11 cellular contexts compared by ENCODE assay signal in the genomic region with DNA sequence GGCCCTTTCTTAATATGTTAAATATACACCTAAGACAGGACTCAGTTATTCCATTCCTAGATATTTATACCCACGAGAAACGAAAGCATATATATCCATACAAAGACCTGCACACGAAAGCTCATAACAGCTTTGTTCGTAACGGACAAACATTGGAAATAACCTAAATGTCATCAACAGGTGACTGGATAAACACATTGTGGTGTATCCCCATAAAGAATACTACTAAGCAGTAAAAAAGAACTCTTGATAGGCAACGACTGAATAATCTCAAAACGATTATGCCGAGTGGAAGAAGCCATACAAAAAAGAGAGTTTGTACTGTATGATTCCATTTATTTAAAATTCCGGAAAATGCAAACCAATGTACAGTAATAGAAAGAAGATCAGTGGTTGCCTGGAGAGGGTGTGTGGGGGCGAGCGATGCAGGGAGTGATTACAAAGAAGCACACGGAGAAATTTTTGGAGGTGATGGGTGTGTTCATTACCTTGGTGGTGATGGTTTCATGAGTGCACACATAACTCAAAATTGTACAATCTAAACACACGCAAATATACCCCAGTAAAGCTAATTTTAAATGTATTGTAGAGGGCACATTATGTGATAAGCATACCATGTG. TPM values are rescaled to one million over a fixed set of nuclear protein-coding genes. Genes with fewer than 3 reads are reported as not detected.
DNase-seq lines count a peak whose midpoint lies in the region; ATAC-seq, FAIRE-seq and TF ChIP-seq lines count a peak whose summit lies in the region.
"Had no signal": no experiment of that assay in that cellular context is flagged by ENCODE, and none has a peak within 500 bp of the region (broad histone marks: within the 10 kb centered on the region; RNA-seq: fewer than 3 reads in every experiment).

No MANE protein-coding gene starts in this region.

- no peak for TF ChIP-seq CTCF in HepG2 (CRISPR knock-in tag; IDR thresholded peaks at IDR 0.05)
- TF ChIP-seq CTCF in right lobe of liver (IDR thresholded peaks at IDR 0.05) = no peak
- no peak for TF ChIP-seq CTCF in WI38 (IDR thresholded peaks at IDR 0.05; ENCODE audit: low read depth, low read length)
- TF ChIP-seq CTCF in hepatocyte (IDR thresholded peaks at IDR 0.05; ENCODE audit: poor library complexity) = no peak

- H3K36me3 ChIP-seq in HepG2 (replicated peaks in 1 of 2; ENCODE audit: control insufficient read depth in 1 of 2, insufficient read depth in 2 of 2, low read length in 2 of 2) (no peaks in the 10 kb centered on the region), right lobe of liver (no peaks in the 10 kb centered on the region), hepatocyte (replicated peaks; ENCODE audit: insufficient read depth, low read depth) (no peaks in the 10 kb centered on the region)
- H3K36me3 ChIP-seq: esophagus muscularis mucosa, tibial artery had no signal

- TF ChIP-seq EP300 in HepG2 (IDR thresholded peaks at IDR 0.05; ENCODE audit: low read depth in 2 of 2, low read length in 2 of 2) (no peak), HepG2 (CRISPR knock-in tag; IDR thresholded peaks at IDR 0.05; ENCODE audit: borderline replicate concordance) (no peak)

- BruUV-seq in HepG2 (replicated peaks; lab: Mats Ljungman, UMichigan) = no TSS peak

- DNase-seq in HepG2 (ENCODE audit: low spot score) = no peak
- DNase-seq in right lobe of liver = no peak
- DNase-seq in hepatocyte (ENCODE audit: low spot score) = no peak
- DNase-seq in cardiac septum (ENCODE audit: low spot score) = no peak
- DNase-seq in SHP77 (lab: John Stamatoyannopoulos, UW) = no peak
- no peak for DNase-seq in middle frontal gyrus (ENCODE audit: extremely low spot score, low spot score)
- no peak for DNase-seq in NK-92 treated with Interleukin-12 subunit alpha and Interleukin-12 subunit beta, amount 100 ng/mL, for 24 hours (lab: John Stamatoyannopoulos, UW)
- DNase-seq: kidney glomerular epithelial cell, tibial artery had no signal

- CTCF ChIA-PET in HepG2 (lab: Yijun Ruan, JAX; ENCODE audit: low intra/inter-chr PET ratio, low total read pairs) = interaction anchor here (0.7 kb wide), 1 partner anchor 88 kb away, joined by 3 read pairs; no protein-coding TSS in a partner anchor

- H3K4me2 ChIP-seq in HepG2 (ENCODE audit: low read depth, low read length) (peak overlapping the region; percentile 78), hepatocyte (peak overlapping the region; percentile 97)

- WGBS in HepG2 (ENCODE audit: low lambda C conversion rate) = 55% methylated on average over 13 of the region's 13 CpGs
- WGBS in right lobe of liver (ENCODE audit: insufficient coverage, low coverage, low lambda C conversion rate, missing lambda C conversion rate) = 83% methylated on average over 13 of the region's 13 CpGs
- 85% methylated on average over 13 of the region's 13 CpGs for WGBS in hepatocyte (ENCODE audit: low lambda C conversion rate, missing lambda C conversion rate)

- no peaks in the 10 kb centered on the region for H3K9me3 ChIP-seq in HepG2 (ENCODE audit: low read length)
- no peaks in the 10 kb centered on the region for H3K9me3 ChIP-seq in right lobe of liver
- no peaks in the 10 kb centered on the region for H3K9me3 ChIP-seq in hepatocyte (ENCODE audit: low read depth)
- H3K9me3 ChIP-seq: esophagus muscularis mucosa, tibial artery had no signal

- no peaks in the 10 kb centered on the region for H3K9me2 ChIP-seq in hepatocyte (replicated peaks; ENCODE audit: insufficient read depth)

- in situ Hi-C loops in HepG2 (cut with HindIII; ENCODE audit: extremely low pct_ligation_motif_present, low pct_unique_long_range_greater_than_20kb) = no loop called here

- H3K4me1 ChIP-seq in HepG2 (ENCODE audit: insufficient read depth, low read length) = peaks cover 8% of the 10 kb centered on the region
- peaks cover 0 to 4% (median 0%) of the 10 kb centered on the region in 4 donors for H3K4me1 ChIP-seq in right lobe of liver
- H3K4me1 ChIP-seq in hepatocyte (ENCODE audit: insufficient read depth) = peaks cover 6% of the 10 kb centered on the region

- H3K79me2 ChIP-seq in HepG2 (ENCODE audit: insufficient read depth, low read length) (no peaks in the 10 kb centered on the region), hepatocyte (no peaks in the 10 kb centered on the region)

- H4K20me1 ChIP-seq in HepG2 (ENCODE audit: insufficient read depth, low read length) (no peaks in the 10 kb centered on the region), hepatocyte (ENCODE audit: insufficient read depth, poor library complexity, severe bottlenecking) (no peaks in the 10 kb centered on the region)

- no peak overlapping the region for H3K4me3 ChIP-seq in HepG2 (replicated peaks in 1 of 3; ENCODE audit: insufficient read depth in 1 of 3, low read depth in 2 of 3, low read length in 3 of 3)
- no peak overlapping the region for H3K4me3 ChIP-seq in right lobe of liver
- H3K4me3 ChIP-seq in WI38 (ENCODE audit: low read depth, low read length) = peak overlapping the region; percentile 70
- H3K4me3 ChIP-seq in hepatocyte = no peak overlapping the region

- TF ChIP-seq POLR2A in HepG2 (IDR thresholded peaks at IDR 0.05; ENCODE audit: insufficient read depth in 1 of 2, low read depth in 2 of 2, low read length in 2 of 2) (no peak), right lobe of liver (IDR thresholded peaks at IDR 0.05) (no peak)

- POLR2A ChIA-PET in HepG2 (lab: Yijun Ruan, JAX) = no interaction called here

- H3K9ac ChIP-seq in HepG2 (ENCODE audit: insufficient read depth, low read depth, low read length) = no peak overlapping the region; the same call in 1 of the 2 replicates

- no peak for FAIRE-seq in HepG2 (lab: Jason Lieb, UNC)

- H3K27me3 ChIP-seq in HepG2 (ENCODE audit: control insufficient read depth in 1 of 2, insufficient read depth in 2 of 2, low read length in 2 of 2) = no peaks in the 10 kb centered on the region; a peak in 1 of 5 replicates
- no peaks in the 10 kb centered on the region for H3K27me3 ChIP-seq in right lobe of liver
- H3K27me3 ChIP-seq in hepatocyte = peaks cover 9% of the 10 kb centered on the region

- H3K27ac ChIP-seq in HepG2 (ENCODE audit: extremely low read length, insufficient read depth, low read length) = no peak overlapping the region
- H3K27ac ChIP-seq in right lobe of liver = no peak overlapping the region
- no peak overlapping the region for H3K27ac ChIP-seq in hepatocyte
- H3K27ac ChIP-seq: esophagus muscularis mucosa, tibial artery had no signal

- H2AFZ ChIP-seq in HepG2 (ENCODE audit: low read length) (no peak overlapping the region), hepatocyte (no peak overlapping the region)

- TF ChIP-seq RAD21 in HepG2 (CRISPR knock-in tag; IDR thresholded peaks at IDR 0.05) = no peak

- intact Hi-C loops in HepG2 (cut with micrococcal nuclease; ENCODE audit: unreplicated experiment) (no loop called here), right lobe of liver (cut with DNase I) (no loop called here), cardiac septum (cut with DNase I) (no loop called here)

- no peak for ATAC-seq in HepG2
- ATAC-seq in right lobe of liver = no peak

TF ChIP-seq in HepG2, 621 proteins besides CTCF, POLR2A, EP300 and RAD21 (continues in another document):
- TF ChIP-seq, protein P1, sequence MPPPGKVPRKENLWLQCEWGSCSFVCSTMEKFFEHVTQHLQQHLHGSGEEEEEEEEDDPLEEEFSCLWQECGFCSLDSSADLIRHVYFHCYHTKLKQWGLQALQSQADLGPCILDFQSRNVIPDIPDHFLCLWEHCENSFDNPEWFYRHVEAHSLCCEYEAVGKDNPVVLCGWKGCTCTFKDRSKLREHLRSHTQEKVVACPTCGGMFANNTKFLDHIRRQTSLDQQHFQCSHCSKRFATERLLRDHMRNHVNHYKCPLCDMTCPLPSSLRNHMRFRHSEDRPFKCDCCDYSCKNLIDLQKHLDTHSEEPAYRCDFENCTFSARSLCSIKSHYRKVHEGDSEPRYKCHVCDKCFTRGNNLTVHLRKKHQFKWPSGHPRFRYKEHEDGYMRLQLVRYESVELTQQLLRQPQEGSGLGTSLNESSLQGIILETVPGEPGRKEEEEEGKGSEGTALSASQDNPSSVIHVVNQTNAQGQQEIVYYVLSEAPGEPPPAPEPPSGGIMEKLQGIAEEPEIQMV (CRISPR knock-in tag; IDR thresholded peaks at IDR 0.05; ENCODE audit: low read depth) = no peak
- TF ChIP-seq ARHGAP35 (CRISPR knock-in tag; IDR thresholded peaks at IDR 0.05; ENCODE audit: borderline replicate concordance) = no peak
- TF ChIP-seq MATR3 (CRISPR knock-in tag; IDR thresholded peaks at IDR 0.05) = no peak
- TF ChIP-seq CEBPB (IDR thresholded peaks at IDR 0.05; ENCODE audit: borderline replicate concordance, low read depth, low read length) = no peak
- no peak for TF ChIP-seq ZNF205 (CRISPR knock-in tag; IDR thresholded peaks at IDR 0.05)
- no peak for TF ChIP-seq IRX3 (CRISPR knock-in tag; IDR thresholded peaks at IDR 0.05; ENCODE audit: borderline replicate concordance, low read depth)
- TF ChIP-seq ZMYM3 (CRISPR knock-in tag; IDR thresholded peaks at IDR 0.05) = no peak

RNA-seq across cellular contexts. Expression of a gene that starts 1.4 kb away (rescaled TPM):
- total RNA-seq in HepG2 (2016; rRNA removed; fragmentation: Illumina TruSeq; extraction: Trizol) (0.46 and 1.4 TPM in 2 replicates), right lobe of liver (1 to 10 TPM; 1.7 to 5.6 (median 3.7) TPM), hepatocyte (0.92 and 2.6 TPM in 2 replicates), cardiac septum (0.19 TPM)
- 0.81 and 0.88 TPM in 2 replicates for total RNA-seq in HepG2 (2016; cell fraction: cytosol; rRNA removed; fragmentation: Illumina TruSeq; extraction: Trizol; ENCODE audit: low read depth)
- 0.48 and 1.7 TPM in 2 replicates for total RNA-seq in HepG2 (2016; cell fraction: insoluble cytoplasmic fraction; rRNA removed; fragmentation: Illumina TruSeq; extraction: Trizol)
- 0.83 and 1.4 TPM in 2 replicates for total RNA-seq in HepG2 (2016; cell fraction: membrane; rRNA removed; fragmentation: Illumina TruSeq; extraction: Trizol)
- total RNA-seq in HepG2 (2016; cell fraction: nucleus; rRNA removed; fragmentation: Illumina TruSeq; extraction: Trizol) = 4.1 and 4.6 TPM in 2 replicates
- polyA plus RNA-seq in HepG2 (2011; rRNA removed) (0.57 and 0.84 TPM in 2 replicates), hepatocyte (0.94 and 1.1 TPM in 2 replicates)
- 0.28 and 0.51 TPM in 2 replicates for polyA plus RNA-seq in HepG2 (2011; cell fraction: cytosol; rRNA removed)
- 2.6 and 4.4 TPM in 2 replicates for polyA plus RNA-seq in HepG2 (2011; cell fraction: nucleus; rRNA removed)
- 0.48 and 0.51 TPM in 2 replicates for polyA plus RNA-seq in HepG2 (2012)
- 0.03 TPM in 2 replicates for polyA plus RNA-seq in HepG2 (2016; cell fraction: cytosol; fragmentation: Illumina TruSeq; extraction: Trizol; ENCODE audit: low read depth)
- polyA plus RNA-seq in HepG2 (2016; cell fraction: insoluble cytoplasmic fraction; fragmentation: Illumina TruSeq; extraction: Trizol; ENCODE audit: low read depth) = 0.28 and 0.32 TPM in 2 replicates
- 0.14 and 0.22 TPM in 2 replicates for polyA plus RNA-seq in HepG2 (2016; cell fraction: membrane; fragmentation: Illumina TruSeq; extraction: Trizol; ENCODE audit: low read depth)
- 2.1 and 2.7 TPM in 2 replicates for polyA plus RNA-seq in HepG2 (2016; cell fraction: nucleus; fragmentation: Illumina TruSeq; extraction: Trizol; ENCODE audit: insufficient read depth, low read depth)
- 0.05 and 2.2 TPM in 2 replicates for polyA minus RNA-seq in HepG2 (2011; rRNA and poly(A)+ RNA removed; ENCODE audit: low replicate concordance)
- 0.70 and 1.3 TPM in 2 replicates for polyA minus RNA-seq in HepG2 (2011; cell fraction: cytosol; rRNA and poly(A)+ RNA removed)
- polyA minus RNA-seq in HepG2 (2011; cell fraction: nucleus; rRNA and poly(A)+ RNA removed) = 7.6 and 9.6 TPM in 2 replicates
